15 cellular contexts compared by ENCODE assay signal in the genomic region with DNA sequence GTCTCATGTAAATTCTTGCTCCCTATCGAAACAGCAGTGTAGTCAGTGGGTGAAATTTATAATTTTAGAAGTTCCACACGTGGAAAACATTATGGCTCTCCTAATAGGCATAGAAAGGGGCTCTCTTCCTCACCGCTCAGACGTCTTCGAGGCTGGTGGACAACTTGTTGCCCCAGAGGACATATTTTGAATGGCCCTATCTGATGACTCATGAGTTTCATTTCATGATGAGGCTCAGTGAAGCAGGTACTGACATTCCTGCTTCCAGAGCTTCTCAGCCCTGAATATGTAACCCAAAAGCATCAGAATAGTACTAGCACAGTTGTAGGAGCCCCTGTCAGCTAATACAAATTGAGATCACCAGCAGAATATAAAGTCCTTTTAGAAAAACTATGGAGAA.
DNase-seq lines count a peak whose midpoint lies in the region; ATAC-seq, FAIRE-seq and TF ChIP-seq lines count a peak whose summit lies in the region.
"Had no signal": no experiment of that assay in that cellular context is flagged by ENCODE, and none has a peak within 500 bp of the region (broad histone marks: within the 10 kb centered on the region; RNA-seq: fewer than 3 reads in every experiment).

No MANE protein-coding gene starts in this region.

- H3K9ac ChIP-seq in GM23248, result no peak overlapping the region
- H3K9ac ChIP-seq: BLaER1 had no signal

- in situ Hi-C loops in GM23248 (cut with MboI), result no loop called here

- H3K27ac ChIP-seq in GM23248 (no peak overlapping the region), left ventricle myocardium inferior (replicated peaks) (no peak overlapping the region)
- H3K27ac ChIP-seq: BLaER1 had no signal

- intact Hi-C loops in posterior cingulate gyrus (cut with DNase I), result no loop called here
- intact Hi-C loops in left ventricle myocardium inferior (cut with micrococcal nuclease), result no loop called here

- H3K4me1 ChIP-seq in GM23248 (ENCODE audit: insufficient read depth) (peaks cover 16% of the 10 kb centered on the region), left ventricle myocardium inferior (peaks cover 14% of the 10 kb centered on the region)

- no peak overlapping the region for H2AFZ ChIP-seq in GM23248

- H3K4me3 Mint-ChIP-seq in activated naive CD8-positive, alpha-beta T cell treated with anti-CD3 and anti-CD28 coated beads for 36 hours, result no peak overlapping the region
- H3K4me3 Mint-ChIP-seq: activated CD4-positive, alpha-beta T cell treated with anti-CD3 and anti-CD28 coated beads, Interleukin-2, amount 10 ng/mL, durations not matched to agents 24 days and 14 days had no signal

- H3K4me3 ChIP-seq in AG10803 (ENCODE audit: low read length) (no peak overlapping the region), GM23248 (no peak overlapping the region), left ventricle myocardium inferior (no peak overlapping the region)
- H3K4me3 ChIP-seq: BLaER1, spleen had no signal

- H3K36me3 Mint-ChIP-seq in activated naive CD8-positive, alpha-beta T cell treated with anti-CD3 and anti-CD28 coated beads for 36 hours, result peaks cover 20% of the 10 kb centered on the region

- 35 to 37% methylated on average over 5 of the region's 5 CpGs for WGBS in GM23248 (ENCODE audit: low coverage in 1 of 2, low lambda C conversion rate in 2 of 2, missing lambda C conversion rate in 2 of 2), 2 experiments

- no peaks in the 10 kb centered on the region for H3K9me3 Mint-ChIP-seq in activated naive CD8-positive, alpha-beta T cell treated with anti-CD3 and anti-CD28 coated beads for 36 hours
- H3K9me3 Mint-ChIP-seq: activated CD4-positive, alpha-beta T cell treated with anti-CD3 and anti-CD28 coated beads, Interleukin-2, amount 10 ng/mL, durations not matched to agents 24 days and 14 days had no signal

- no peak for FAIRE-seq in frontal cortex (lab: Jason Lieb, UNC)
- FAIRE-seq: GM12891, islet of Langerhans had no signal

- H3K27me3 Mint-ChIP-seq in activated naive CD8-positive, alpha-beta T cell treated with anti-CD3 and anti-CD28 coated beads for 36 hours, result no peaks in the 10 kb centered on the region
- H3K27me3 Mint-ChIP-seq: activated CD4-positive, alpha-beta T cell treated with anti-CD3 and anti-CD28 coated beads, Interleukin-2, amount 10 ng/mL, durations not matched to agents 24 days and 14 days had no signal

- H3K27ac Mint-ChIP-seq in activated naive CD8-positive, alpha-beta T cell treated with anti-CD3 and anti-CD28 coated beads for 36 hours, result peak overlapping the region; percentile 52
- H3K27ac Mint-ChIP-seq: activated CD4-positive, alpha-beta T cell treated with anti-CD3 and anti-CD28 coated beads, Interleukin-2, amount 10 ng/mL, durations not matched to agents 24 days and 14 days had no signal

- H3K9me2 ChIP-seq in GM23248 (ENCODE audit: insufficient read depth), result no peaks in the 10 kb centered on the region

- H3K36me3 ChIP-seq in GM23248 (ENCODE audit: low read depth), result peaks cover 17% of the 10 kb centered on the region
- peaks cover 64% of the 10 kb centered on the region for H3K36me3 ChIP-seq in left ventricle myocardium inferior

- H3K9me3 ChIP-seq in GM23248 (ENCODE audit: low read depth) (no peaks in the 10 kb centered on the region), left ventricle myocardium inferior (replicated peaks) (no peaks in the 10 kb centered on the region)
- H3K9me3 ChIP-seq: BLaER1, spleen had no signal

- H3K4me1 Mint-ChIP-seq in activated naive CD8-positive, alpha-beta T cell treated with anti-CD3 and anti-CD28 coated beads for 36 hours, result peaks cover 30% of the 10 kb centered on the region

- DNase-seq in AG10803 (ENCODE audit: low read depth) (peak; percentile 22), GM23248 (peak; percentile 39), kidney glomerular epithelial cell (lab: John Stamatoyannopoulos, UW) (peak; percentile 8), posterior cingulate gyrus (no peak), frontal cortex (ENCODE audit: low spot score in 2 of 2) (no peak), left ventricle myocardium inferior (no peak)
- DNase-seq in activated naive CD8-positive, alpha-beta T cell treated with anti-CD3 and anti-CD28 coated beads for 36 hours, result no peak
- DNase-seq: activated CD4-positive, alpha-beta T cell treated with anti-CD3 and anti-CD28 coated beads, Interleukin-2, amount 10 ng/mL, durations not matched to agents 24 days and 14 days; effector CD4-positive, alpha-beta T cell; Right ventricle myocardium superior; spleen had no signal

- no peaks in the 10 kb centered on the region for H4K20me1 ChIP-seq in GM23248 (ENCODE audit: insufficient read depth)
- H4K20me1 ChIP-seq: BLaER1 had no signal

- peaks cover 24% of the 10 kb centered on the region for H3F3A ChIP-seq in GM23248 (ENCODE audit: insufficient read depth)

- H3K79me2 ChIP-seq in GM23248 (ENCODE audit: insufficient read depth), result no peaks in the 10 kb centered on the region

- no peak for TF ChIP-seq CTCF in AG10803 (conservative IDR thresholded peaks at IDR 0.05; ENCODE audit: low read length)
- TF ChIP-seq CTCF in left ventricle myocardium inferior (IDR thresholded peaks at IDR 0.05; ENCODE audit: borderline replicate concordance), result no peak

- peak overlapping the region; percentile 5 for H3K4me2 ChIP-seq in GM23248 (ENCODE audit: unreplicated experiment)
- H3K4me2 ChIP-seq: BLaER1 had no signal

- no peaks in the 10 kb centered on the region for H3K27me3 ChIP-seq in GM23248 (replicated peaks; ENCODE audit: insufficient read depth)
- H3K27me3 ChIP-seq in left ventricle myocardium inferior (ENCODE audit: low read depth), result no peaks in the 10 kb centered on the region
- H3K27me3 ChIP-seq: BLaER1, spleen had no signal

- ATAC-seq in HG02763 (IDR thresholded peaks at IDR 0.05; ENCODE audit: unreplicated experiment), result no peak

Comparison
In these comparisons a context has a peak if more than half of its experiments do, and no peak if none do; other contexts are left out.
1. DNase-seq: peak in AG10803 (single experiment), GM23248 (single experiment) and kidney glomerular epithelial cell (single experiment); none in activated naive CD8-positive, alpha-beta T cell treated with anti-CD3 and anti-CD28 coated beads for 36 hours (single experiment), posterior cingulate gyrus (0 of 10), frontal cortex (0 of 2) and left ventricle myocardium inferior (single experiment).